ENCODE assay signal across 8 cellular contexts in the genomic region with DNA sequence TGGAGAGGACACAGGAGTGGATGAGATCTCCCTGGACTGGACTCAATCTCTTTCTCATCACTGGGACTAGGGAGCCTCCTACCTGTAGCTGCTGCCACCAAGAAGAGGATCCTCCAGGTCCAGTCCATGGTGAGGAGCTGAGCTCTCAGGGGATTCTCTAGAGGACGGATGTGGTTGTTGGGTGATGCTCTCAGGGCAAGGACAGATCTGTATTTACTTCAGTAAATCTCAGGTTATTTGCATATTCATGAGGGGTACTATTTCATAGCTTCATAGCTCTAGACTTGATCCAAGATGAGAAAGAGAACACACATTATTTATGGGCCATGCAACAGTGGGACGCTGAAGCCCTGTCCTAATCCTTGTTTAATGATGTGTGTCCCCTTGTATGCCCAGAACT.
A peak's percentile ranks its signal among the peaks of the same experiment; 100 is the strongest.
DNase-seq lines count a peak whose midpoint lies in the region; ATAC-seq, FAIRE-seq and TF ChIP-seq lines count a peak whose summit lies in the region.
"Not testable (repeated sequence)": the region's sequence is repeated elsewhere in the genome, so short reads cannot be mapped to it uniquely, and the experiment has no call there.

No MANE protein-coding gene starts in this region.

- H3K27ac Mint-ChIP-seq in activated CD4-positive, alpha-beta T cell treated with anti-CD3 and anti-CD28 coated beads for 36 hours: not testable (repeated sequence)

- H3K9me3 Mint-ChIP-seq in activated CD4-positive, alpha-beta T cell treated with anti-CD3 and anti-CD28 coated beads for 36 hours (ENCODE audit: low read depth): not testable (repeated sequence)

- POLR2A ChIA-PET in activated CD4-positive, alpha-beta T cell treated with anti-CD3 and anti-CD28 coated beads for 36 hours (lab: Charles Lee): not testable (repeated sequence)

- not testable (repeated sequence) for H3K4me1 ChIP-seq in mucosa of descending colon (ENCODE audit: low read depth)

- intact Hi-C loops in activated CD4-positive, alpha-beta T cell treated with anti-CD3 and anti-CD28 coated beads for 36 hours (cut with DNase I, micrococcal nuclease); mucosa of descending colon (cut with DNase I, micrococcal nuclease): not testable (repeated sequence)

- H3K4me3 Mint-ChIP-seq in activated CD4-positive, alpha-beta T cell treated with anti-CD3 and anti-CD28 coated beads for 36 hours: not testable (repeated sequence)

- CTCF ChIA-PET in activated CD4-positive, alpha-beta T cell treated with anti-CD3 and anti-CD28 coated beads for 36 hours (lab: Charles Lee): not testable (repeated sequence)

- not testable (repeated sequence) for H3K27me3 Mint-ChIP-seq in activated CD4-positive, alpha-beta T cell treated with anti-CD3 and anti-CD28 coated beads for 36 hours

- ATAC-seq in GM18909 (IDR thresholded peaks at IDR 0.05; ENCODE audit: poor library complexity, unreplicated experiment) (peak; percentile 77), GM21360 (IDR thresholded peaks at IDR 0.05; ENCODE audit: unreplicated experiment) (peak; percentile 56), HG02588 (IDR thresholded peaks at IDR 0.05; ENCODE audit: unreplicated experiment) (peak; percentile 66), HG03025 (IDR thresholded peaks at IDR 0.05; ENCODE audit: low FRiP score, unreplicated experiment) (peak; percentile 81), HG03378 (IDR thresholded peaks at IDR 0.05; ENCODE audit: unreplicated experiment) (peak; percentile 86), mucosa of descending colon (peak; percentile 84)
- ATAC-seq in activated CD4-positive, alpha-beta T cell treated with anti-CD3 and anti-CD28 coated beads for 36 hours: peak; percentile 63

- H3K9me3 ChIP-seq in mucosa of descending colon: not testable (repeated sequence)

- H3K36me3 ChIP-seq in mucosa of descending colon (ENCODE audit: low read depth): not testable (repeated sequence)

- H3K36me3 Mint-ChIP-seq in activated CD4-positive, alpha-beta T cell treated with anti-CD3 and anti-CD28 coated beads for 36 hours (ENCODE audit: low read depth): not testable (repeated sequence)

- not testable (repeated sequence) for DNase-seq in GM12891 (ENCODE audit: insufficient read length, low spot score); activated CD4-positive, alpha-beta T cell treated with anti-CD3 and anti-CD28 coated beads for 36 hours; mucosa of descending colon

- FAIRE-seq in GM12891 (lab: Jason Lieb, UNC): peak; percentile 56

- H3K4me1 Mint-ChIP-seq in activated CD4-positive, alpha-beta T cell treated with anti-CD3 and anti-CD28 coated beads for 36 hours: not testable (repeated sequence)

- H3K4me3 ChIP-seq in mucosa of descending colon: not testable (repeated sequence)

- not testable (repeated sequence) for TF ChIP-seq POLR2A in GM12891 (IDR thresholded peaks at IDR 0.05; ENCODE audit: low read depth, low read length)

- TF ChIP-seq CTCF in mucosa of descending colon (IDR thresholded peaks at IDR 0.05): not testable (repeated sequence)
